In genomic region chr1:159996653-159997052, GRCh38 we compare ENCODE assay signal across 15 cellular contexts. TPM values are rescaled to one million over a fixed set of nuclear protein-coding genes. Genes with fewer than 3 reads are reported as not detected.
DNase-seq lines count a peak whose midpoint lies in the region; ATAC-seq, FAIRE-seq and TF ChIP-seq lines count a peak whose summit lies in the region.
"Had no signal": no experiment of that assay in that cellular context is flagged by ENCODE, and none has a peak within 500 bp of the region (broad histone marks: within the 10 kb centered on the region; RNA-seq: fewer than 3 reads in every experiment).

No MANE protein-coding gene starts in this region.

- TF ChIP-seq RAD21 in A549 (conservative IDR thresholded peaks at IDR 0.05 in 1 of 2, IDR thresholded peaks at IDR 0.05 in 1 of 2): no peak

- peaks cover 15% of the 10 kb centered on the region for H3K27me3 Mint-ChIP-seq in endodermal cell (ENCODE audit: insufficient read depth)

- no peaks in the 10 kb centered on the region for H3K36me3 ChIP-seq in brain microvascular endothelial cell (replicated peaks)
- no peaks in the 10 kb centered on the region for H3K36me3 ChIP-seq in endodermal cell (ENCODE audit: control insufficient read depth, insufficient read depth, low read length)
- H3K36me3 ChIP-seq: BLaER1 had no signal

- in situ Hi-C loops in brain microvascular endothelial cell (cut with HindIII; ENCODE audit: low pct_ligation_motif_present, low sequenced_read_pairs): no loop called here

- no peak for FAIRE-seq in A549 (lab: Jason Lieb, UNC)
- FAIRE-seq: GM19239, small intestine had no signal

- DNase-seq in A549 (ENCODE audit: low read depth in 1 of 2, low spot score in 1 of 2) (peak; percentile 16 to 57), HPDE6-E6E7 (ENCODE audit: extremely low spot score) (peak; percentile 45), brain microvascular endothelial cell (peak; percentile 73), islet precursor cell (peak; percentile 92), NCI-H2227 treated with DMSO at 0.1 percent for 48 hours (lab: John Stamatoyannopoulos, UW) (no peak), endodermal cell (no peak)
- no peak for DNase-seq in activated CD4-positive, alpha-beta T cell treated with anti-CD3 and anti-CD28 coated beads for 48 hours
- DNase-seq: NCI-H2107, small intestine had no signal

- CTCF ChIA-PET in A549 (lab: Yijun Ruan, JAX): interaction anchor here (1.0 to 4.2 kb wide), 2 partner anchors 10 to 57 kb away, joined by 3 to 38 read pairs; no protein-coding TSS in a partner anchor

- POLR2A ChIA-PET in A549 (lab: Yijun Ruan, JAX): no interaction called here

- TF ChIP-seq POLR2A in A549 (IDR thresholded peaks at IDR 0.05; ENCODE audit: low read length): no peak

- H3K27ac Mint-ChIP-seq in endodermal cell: no peak overlapping the region
- H3K27ac Mint-ChIP-seq: activated T-helper 1 cell treated with anti-CD3 and anti-CD28 coated beads, Interleukin-12 subunit alpha, Interleukin-12 subunit beta, Interleukin-2, Interleukin-4 antibody, amounts not matched to agents 30 ng/mL and 10 ng/mL and 1 ng/mL, durations not matched to agents 14 hours and 24 hours and 36 hours had no signal

- peak; percentile 85 to 95 for ATAC-seq in A549
- ATAC-seq in GM21825 (IDR thresholded peaks at IDR 0.05; ENCODE audit: unreplicated experiment): no peak

- H3K4me3 Mint-ChIP-seq in endodermal cell: no peak overlapping the region
- H3K4me3 Mint-ChIP-seq: activated T-helper 1 cell treated with anti-CD3 and anti-CD28 coated beads, Interleukin-12 subunit alpha, Interleukin-12 subunit beta, Interleukin-2, Interleukin-4 antibody, amounts not matched to agents 30 ng/mL and 10 ng/mL and 1 ng/mL, durations not matched to agents 14 hours and 24 hours and 36 hours had no signal

- no peaks in the 10 kb centered on the region for H3K36me3 Mint-ChIP-seq in endodermal cell (ENCODE audit: low read depth)

- TF ChIP-seq CTCF in A549 (IDR thresholded peaks at IDR 0.05) (no peak), brain microvascular endothelial cell (IDR thresholded peaks at IDR 0.05; ENCODE audit: low read depth, low read length, missing control alignments) (no peak), endodermal cell (conservative IDR thresholded peaks at IDR 0.05) (no peak)

- H3K9ac ChIP-seq in endodermal cell (ENCODE audit: extremely low read depth, low read length, poor library complexity, severe bottlenecking): no peak overlapping the region
- H3K9ac ChIP-seq: BLaER1 had no signal

- peaks cover 2% of the 10 kb centered on the region for H3K4me1 Mint-ChIP-seq in endodermal cell

- H3K4me2 ChIP-seq in A549: peak overlapping the region; percentile 41
- H3K4me2 ChIP-seq: BLaER1 had no signal

- H3K27ac ChIP-seq in A549: 0 out of 6 replicates have a peak overlapping the region, but pooled peaks of 1 of the 2 experiments have one; percentile 25
- no peak overlapping the region for H3K27ac ChIP-seq in brain microvascular endothelial cell
- H3K27ac ChIP-seq in endodermal cell (ENCODE audit: low read depth, low read length): no peak overlapping the region
- H3K27ac ChIP-seq: BLaER1, VCaP had no signal

- H3K9me3 ChIP-seq in A549: no peaks in the 10 kb centered on the region
- H3K9me3 ChIP-seq in endodermal cell (ENCODE audit: control insufficient read depth, low read length): no peaks in the 10 kb centered on the region
- H3K9me3 ChIP-seq: BLaER1 had no signal

- TF ChIP-seq EP300 in A549 (IDR thresholded peaks at IDR 0.05): no peak

- H3K4me1 ChIP-seq in A549: peaks cover 10% of the 10 kb centered on the region; the same call in 2 of the 3 replicates
- no peaks in the 10 kb centered on the region for H3K4me1 ChIP-seq in endodermal cell (ENCODE audit: control insufficient read depth, insufficient read depth, low read length)
- H3K4me1 ChIP-seq: BLaER1 had no signal

- H3K4me3 ChIP-seq in A549 (no peak overlapping the region), brain microvascular endothelial cell (ENCODE audit: low read depth, low read length) (no peak overlapping the region), endodermal cell (ENCODE audit: low read length) (no peak overlapping the region)
- H3K4me3 ChIP-seq: BLaER1 had no signal

- no peaks in the 10 kb centered on the region for H3K27me3 ChIP-seq in brain microvascular endothelial cell (replicated peaks)
- peaks cover 11% of the 10 kb centered on the region for H3K27me3 ChIP-seq in endodermal cell (ENCODE audit: control insufficient read depth, insufficient read depth, low read length, poor library complexity, severe bottlenecking)
- H3K27me3 ChIP-seq: BLaER1 had no signal

- H3K9me3 Mint-ChIP-seq in endodermal cell: no peaks in the 10 kb centered on the region
- H3K9me3 Mint-ChIP-seq: activated T-helper 1 cell treated with anti-CD3 and anti-CD28 coated beads, Interleukin-12 subunit alpha, Interleukin-12 subunit beta, Interleukin-2, Interleukin-4 antibody, amounts not matched to agents 30 ng/mL and 10 ng/mL and 1 ng/mL, durations not matched to agents 14 hours and 24 hours and 36 hours had no signal

TF ChIP-seq in A549, 52 proteins besides CTCF, POLR2A, EP300 and RAD21:
- TF ChIP-seq, protein P1, sequence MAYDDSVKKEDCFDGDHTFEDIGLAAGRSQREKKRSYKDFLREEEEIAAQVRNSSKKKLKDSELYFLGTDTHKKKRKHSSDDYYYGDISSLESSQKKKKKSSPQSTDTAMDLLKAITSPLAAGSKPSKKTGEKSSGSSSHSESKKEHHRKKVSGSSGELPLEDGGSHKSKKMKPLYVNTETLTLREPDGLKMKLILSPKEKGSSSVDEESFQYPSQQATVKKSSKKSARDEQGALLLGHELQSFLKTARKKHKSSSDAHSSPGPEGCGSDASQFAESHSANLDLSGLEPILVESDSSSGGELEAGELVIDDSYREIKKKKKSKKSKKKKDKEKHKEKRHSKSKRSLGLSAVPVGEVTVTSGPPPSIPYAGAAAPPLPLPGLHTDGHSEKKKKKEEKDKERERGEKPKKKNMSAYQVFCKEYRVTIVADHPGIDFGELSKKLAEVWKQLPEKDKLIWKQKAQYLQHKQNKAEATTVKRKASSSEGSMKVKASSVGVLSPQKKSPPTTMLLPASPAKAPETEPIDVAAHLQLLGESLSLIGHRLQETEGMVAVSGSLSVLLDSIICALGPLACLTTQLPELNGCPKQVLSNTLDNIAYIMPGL (CRISPR knock-in tag; IDR thresholded peaks at IDR 0.05; ENCODE audit: borderline replicate concordance): no peak
- TF ChIP-seq FOSL2 (IDR thresholded peaks at IDR 0.05): no peak
- peak; percentile 72 for TF ChIP-seq FOSL2 (CRISPR knock-in tag; IDR thresholded peaks at IDR 0.05)

RNA-seq across cellular contexts. Expression of gene PIGM, which starts 35.1 kb away (rescaled TPM):
- polyA plus RNA-seq in A549 (2011; rRNA removed) (6.3 and 7.2 TPM in 2 replicates), A549 (2017; fragmentation: RNase III; extraction: RNeasy Plus Mini Kit Qiagen cat#74134 plus additional on column Dnase treatment) (4.8 to 5.3 TPM (median 5.0 TPM) in 3 replicates)
- polyA plus RNA-seq in A549 (2012; cell fraction: cytosol; rRNA removed): 2.2 and 2.6 TPM in 2 replicates
- polyA plus RNA-seq in A549 (2012; cell fraction: nucleus; rRNA removed): 1.5 and 2.1 TPM in 2 replicates
- 3.1 and 3.6 TPM in 2 replicates for polyA minus RNA-seq in A549 (2011; rRNA and poly(A)+ RNA removed)
- total RNA-seq in endodermal cell: 1 to 10 TPM; 4.6 to 5.2 TPM
- 6.7 TPM for polyA plus RNA-seq in endodermal cell (2013, experiment 1 of 2)
- 5.5 TPM for polyA plus RNA-seq in endodermal cell (2013, experiment 2 of 2)

RNA-seq across cellular contexts. Expression of gene SLAMF9, which starts 42.6 kb away (rescaled TPM):
- polyA plus RNA-seq in A549 (2011; rRNA removed) (0.21 and 0.25 TPM in 2 replicates), A549 (2017; fragmentation: RNase III; extraction: RNeasy Plus Mini Kit Qiagen cat#74134 plus additional on column Dnase treatment) (0.16 to 0.28 TPM (median 0.22 TPM) in 3 replicates)
- polyA plus RNA-seq in A549 (2012; cell fraction: cytosol; rRNA removed): 0.08 and 0.14 TPM in 2 replicates
- polyA plus RNA-seq in A549 (2012; cell fraction: nucleus; rRNA removed): 0.08 and 0.27 TPM in 2 replicates
- 0.54 and 0.78 TPM in 2 replicates for polyA minus RNA-seq in A549 (2011; rRNA and poly(A)+ RNA removed)
- not detected for total RNA-seq in endodermal cell
- not detected for polyA plus RNA-seq in endodermal cell (2013, experiment 1 of 2)
- not detected for polyA plus RNA-seq in endodermal cell (2013, experiment 2 of 2)
- total RNA-seq: activated T-helper 1 cell treated with anti-CD3 and anti-CD28 coated beads, Interleukin-12 subunit alpha, Interleukin-12 subunit beta, Interleukin-2, Interleukin-4 antibody, amounts not matched to agents 30 ng/mL and 10 ng/mL and 1 ng/mL, durations not matched to agents 14 hours and 24 hours and 36 hours; cerebellum had no signal
- polyA plus RNA-seq: small intestine had no signal

RNA-seq across cellular contexts. Expression of gene IGSF9, which starts 51.2 kb away (rescaled TPM):
- polyA plus RNA-seq in A549 (2011; rRNA removed): 0.05 and 0.06 TPM in 2 replicates
- 0.26 and 0.34 TPM in 2 replicates for polyA plus RNA-seq in A549 (2012; cell fraction: cytosol; rRNA removed)
- 1.0 and 1.2 TPM in 2 replicates for polyA plus RNA-seq in A549 (2012; cell fraction: nucleus; rRNA removed)
- 0.49 to 0.54 TPM (median 0.50 TPM) in 3 replicates for polyA plus RNA-seq in A549 (2017; fragmentation: RNase III; extraction: RNeasy Plus Mini Kit Qiagen cat#74134 plus additional on column Dnase treatment)
- polyA minus RNA-seq in A549 (2011; rRNA and poly(A)+ RNA removed): 0.10 and 0.12 TPM in 2 replicates
- 1 to 10 TPM; 7.5 to 9.2 TPM for total RNA-seq in endodermal cell
- polyA plus RNA-seq in endodermal cell (2013, experiment 1 of 2): 34.7 TPM
- polyA plus RNA-seq in endodermal cell (2013, experiment 2 of 2): 30.4 TPM
- total RNA-seq: activated T-helper 1 cell treated with anti-CD3 and anti-CD28 coated beads, Interleukin-12 subunit alpha, Interleukin-12 subunit beta, Interleukin-2, Interleukin-4 antibody, amounts not matched to agents 30 ng/mL and 10 ng/mL and 1 ng/mL, durations not matched to agents 14 hours and 24 hours and 36 hours had no signal

Comparison
In these comparisons a context has a peak if more than half of its experiments do, and no peak if none do; other contexts are left out.
1. DNase-seq: peak in A549 (2 of 2), HPDE6-E6E7 (single experiment), brain microvascular endothelial cell (single experiment) and islet precursor cell (single experiment); none in activated CD4-positive, alpha-beta T cell treated with anti-CD3 and anti-CD28 coated beads for 48 hours (single experiment), NCI-H2227 treated with DMSO at 0.1 percent for 48 hours (single experiment) and endodermal cell (single experiment).